1 cellular context compared by ENCODE assay signal in genomic region chr7:149422065-149422913, GRCh38.
TF ChIP-seq lines count a peak whose summit lies in the region.

No MANE protein-coding gene starts in this region.

TF ChIP-seq in K562, 482 proteins besides CTCF, POLR2A, EP300 and RAD21 (continued from another document and continues in another):
- TF ChIP-seq E2F5 (CRISPR knock-in tag; IDR thresholded peaks at IDR 0.05), result 0 out of 2 replicates have a peak, but pooled peaks have one; percentile 30
- no peak for TF ChIP-seq NFXL1 (CRISPR knock-in tag; IDR thresholded peaks at IDR 0.05)
- 0 out of 4 replicates have a peak, but pooled peaks of 1 of the 2 experiments have one; percentile 59 for TF ChIP-seq BCLAF1 (IDR thresholded peaks at IDR 0.05; ENCODE audit: borderline replicate concordance in 1 of 2, control insufficient read depth in 1 of 2, low read depth in 2 of 2, low read length in 1 of 2)
- 0 out of 2 replicates have a peak, but pooled peaks have one; percentile 21 for TF ChIP-seq MAFK (IDR thresholded peaks at IDR 0.05; ENCODE audit: low read length)
- TF ChIP-seq CXXC5 (CRISPR knock-in tag; IDR thresholded peaks at IDR 0.05), result peak; percentile 97
- no peak for TF ChIP-seq ZBTB26 (CRISPR knock-in tag; IDR thresholded peaks at IDR 0.05)
- TF ChIP-seq CHD7 (IDR thresholded peaks at IDR 0.05; ENCODE audit: low read depth, low read length), result no peak
- no peak for TF ChIP-seq CEBPZ (IDR thresholded peaks at IDR 0.05; ENCODE audit: borderline replicate concordance, low read depth, low read length)
- peak; percentile 77; the same call in 1 of the 2 replicates for TF ChIP-seq PREB (CRISPR knock-in tag; IDR thresholded peaks at IDR 0.05)
- TF ChIP-seq ZNF551 (CRISPR knock-in tag; IDR thresholded peaks at IDR 0.05), result no peak
- no peak for TF ChIP-seq RNF2 (IDR thresholded peaks at IDR 0.05)
- no peak for TF ChIP-seq CBX2 (IDR thresholded peaks at IDR 0.05; ENCODE audit: insufficient read depth, low read length, poor library complexity, severe bottlenecking)
- peak; percentile 71; the same call in 1 of the 2 replicates for TF ChIP-seq EP400 (IDR thresholded peaks at IDR 0.05)
- TF ChIP-seq RUNX1 (IDR thresholded peaks at IDR 0.05; ENCODE audit: low read depth), result no peak
- peak; percentile 79 to 88 for TF ChIP-seq MAZ (CRISPR knock-in tag; conservative IDR thresholded peaks at IDR 0.05 in 1 of 2, IDR thresholded peaks at IDR 0.05 in 1 of 2)
- peak; percentile 78 for TF ChIP-seq HCFC1 (IDR thresholded peaks at IDR 0.05; ENCODE audit: low read depth, low read length)
- no peak for TF ChIP-seq E4F1 (CRISPR knock-in tag; IDR thresholded peaks at IDR 0.05; ENCODE audit: borderline replicate concordance)
- TF ChIP-seq STAT5A (IDR thresholded peaks at IDR 0.05; ENCODE audit: borderline replicate concordance, low read length), result no peak
- TF ChIP-seq KHSRP (IDR thresholded peaks at IDR 0.05), result no peak
- TF ChIP-seq ZFP36 (IDR thresholded peaks at IDR 0.05; ENCODE audit: low read depth, low read length, partially characterized antibody), result peak; percentile 80
- TF ChIP-seq TAL1 (IDR thresholded peaks at IDR 0.05), result no peak
- TF ChIP-seq RB1 (IDR thresholded peaks at IDR 0.05; ENCODE audit: low read depth), result peak; percentile 100
- no peak for TF ChIP-seq POLR2H (tag; IDR thresholded peaks at IDR 0.05; ENCODE audit: low read depth)
